Comparison of ENCODE assay signal across 16 cellular contexts in the genomic region with DNA sequence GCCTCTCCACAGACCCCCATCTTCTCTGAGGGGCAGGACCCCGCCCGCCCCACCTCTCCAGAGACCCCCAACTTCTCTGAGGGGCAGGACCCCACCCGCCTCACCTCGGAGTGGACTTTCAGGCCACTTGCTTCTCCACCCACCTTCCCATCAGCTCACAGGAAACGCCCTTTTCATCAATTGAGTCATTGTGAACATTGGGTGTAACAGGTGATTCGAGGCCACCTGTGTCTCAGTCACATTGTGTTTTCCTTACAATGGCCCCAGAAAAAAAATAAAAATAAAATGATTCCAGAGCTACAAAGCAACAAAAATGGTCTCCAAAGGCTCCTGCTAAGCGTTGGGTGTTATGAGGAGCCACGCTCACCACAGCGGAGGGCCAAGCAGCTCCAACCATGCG. TPM values are rescaled to one million over a fixed set of nuclear protein-coding genes. Genes with fewer than 3 reads are reported as not detected.
DNase-seq lines count a peak whose midpoint lies in the region; ATAC-seq and TF ChIP-seq lines count a peak whose summit lies in the region.
"Had no signal": no experiment of that assay in that cellular context is flagged by ENCODE, and none has a peak within 500 bp of the region (broad histone marks: within the 10 kb centered on the region; RNA-seq: fewer than 3 reads in every experiment).

No MANE protein-coding gene starts in this region.

- H3K4me3 ChIP-seq in left ventricle myocardium inferior (no peak overlapping the region), muscle layer of colon (ENCODE audit: low read depth in 1 of 2, low read length in 2 of 2) (no peak overlapping the region)
- H3K4me3 ChIP-seq: cardiac muscle cell had no signal

- TF ChIP-seq CTCF in left ventricle myocardium inferior (IDR thresholded peaks at IDR 0.05; ENCODE audit: borderline replicate concordance) = no peak
- no peak for TF ChIP-seq CTCF in type B pancreatic cell (conservative IDR thresholded peaks at IDR 0.05)

- H3K27me3 ChIP-seq in left ventricle myocardium inferior (ENCODE audit: low read depth) = no peaks in the 10 kb centered on the region
- no peaks in the 10 kb centered on the region for H3K27me3 ChIP-seq in muscle layer of colon (ENCODE audit: control insufficient read depth in 1 of 2, insufficient read depth in 2 of 2, low read length in 2 of 2)
- H3K27me3 ChIP-seq: cardiac muscle cell had no signal

- ATAC-seq in Right ventricle myocardium inferior = no peak

- H3K4me1 ChIP-seq in left ventricle myocardium inferior (peaks cover 70% of the 10 kb centered on the region), muscle layer of colon (ENCODE audit: insufficient read depth, low read length) (peaks cover 71% of the 10 kb centered on the region)

- H3K27ac Mint-ChIP-seq in activated T-helper 1 cell treated with anti-CD3 and anti-CD28 coated beads, Interleukin-12 subunit alpha, Interleukin-12 subunit beta, Interleukin-2, Interleukin-4 antibody, amounts not matched to agents 30 ng/mL and 10 ng/mL and 1 ng/mL, durations not matched to agents 14 hours and 24 hours and 36 hours = peak overlapping the region; percentile 79
- peak overlapping the region; percentile 66 for H3K27ac Mint-ChIP-seq in type B pancreatic cell

- H3K36me3 ChIP-seq in left ventricle myocardium inferior (peaks cover 57% of the 10 kb centered on the region), muscle layer of colon (ENCODE audit: insufficient read depth, low read length) (peaks cover 51% of the 10 kb centered on the region)

- peaks cover 38% of the 10 kb centered on the region for H3K36me3 Mint-ChIP-seq in activated T-helper 1 cell treated with anti-CD3 and anti-CD28 coated beads, Interleukin-12 subunit alpha, Interleukin-12 subunit beta, Interleukin-2, Interleukin-4 antibody, amounts not matched to agents 30 ng/mL and 10 ng/mL and 1 ng/mL, durations not matched to agents 14 hours and 24 hours and 36 hours (ENCODE audit: low read depth)
- H3K36me3 Mint-ChIP-seq in type B pancreatic cell = peaks cover 20% of the 10 kb centered on the region

- no peak overlapping the region for H3K9ac ChIP-seq in muscle layer of colon (ENCODE audit: low read length)
- H3K9ac ChIP-seq: SK-N-SH had no signal

- H3K27me3 Mint-ChIP-seq in activated T-helper 1 cell treated with anti-CD3 and anti-CD28 coated beads, Interleukin-12 subunit alpha, Interleukin-12 subunit beta, Interleukin-2, Interleukin-4 antibody, amounts not matched to agents 30 ng/mL and 10 ng/mL and 1 ng/mL, durations not matched to agents 14 hours and 24 hours and 36 hours (ENCODE audit: insufficient read depth) = no peaks in the 10 kb centered on the region
- H3K27me3 Mint-ChIP-seq in type B pancreatic cell = no peaks in the 10 kb centered on the region

- H3K4me1 Mint-ChIP-seq in activated T-helper 1 cell treated with anti-CD3 and anti-CD28 coated beads, Interleukin-12 subunit alpha, Interleukin-12 subunit beta, Interleukin-2, Interleukin-4 antibody, amounts not matched to agents 30 ng/mL and 10 ng/mL and 1 ng/mL, durations not matched to agents 14 hours and 24 hours and 36 hours (ENCODE audit: low read depth) = peaks cover 52% of the 10 kb centered on the region
- H3K4me1 Mint-ChIP-seq in type B pancreatic cell (ENCODE audit: unreplicated experiment) = peaks cover 11% of the 10 kb centered on the region

- H3K9me3 Mint-ChIP-seq in activated T-helper 1 cell treated with anti-CD3 and anti-CD28 coated beads, Interleukin-12 subunit alpha, Interleukin-12 subunit beta, Interleukin-2, Interleukin-4 antibody, amounts not matched to agents 30 ng/mL and 10 ng/mL and 1 ng/mL, durations not matched to agents 14 hours and 24 hours and 36 hours = no peaks in the 10 kb centered on the region
- no peaks in the 10 kb centered on the region for H3K9me3 Mint-ChIP-seq in type B pancreatic cell

- H3K9me3 ChIP-seq in left ventricle myocardium inferior (replicated peaks) (no peaks in the 10 kb centered on the region), muscle layer of colon (ENCODE audit: low read length) (no peaks in the 10 kb centered on the region)
- H3K9me3 ChIP-seq: SK-N-SH had no signal

- DNase-seq in left ventricle myocardium inferior (no peak), Right ventricle myocardium inferior (ENCODE audit: missing footprints) (no peak), type B pancreatic cell (ENCODE audit: extremely low spot score, unreplicated experiment) (no peak), NCI-H187 treated with DMSO at 0.1 percent for 48 hours (lab: John Stamatoyannopoulos, UW) (no peak), NCI-H2171 (lab: John Stamatoyannopoulos, UW) (no peak)
- no peak for DNase-seq in activated T-helper 1 cell treated with anti-CD3 and anti-CD28 coated beads, Interleukin-12 subunit alpha, Interleukin-12 subunit beta, Interleukin-2, Interleukin-4 antibody, amounts not matched to agents 30 ng/mL and 10 ng/mL and 1 ng/mL, durations not matched to agents 14 hours and 24 hours and 36 hours (ENCODE audit: low spot score)
- DNase-seq: effector CD4-positive, alpha-beta T cell; HCEC 1CT; midbrain; NCI-H1048; NCI-H748 treated with DMSO at 0.1 percent for 48 hours; nucleus accumbens; SK-N-SH; stimulated activated CD4-positive, alpha-beta T cell treated with anti-CD3 and anti-CD28 coated beads, Interleukin-4, amount 100 ng/mL, for 24 hours had no signal

- intact Hi-C loops in left ventricle myocardium inferior (cut with micrococcal nuclease) (no loop called here), Right ventricle myocardium inferior (cut with DNase I) (no loop called here)
- intact Hi-C loops in activated T-helper 1 cell treated with anti-CD3 and anti-CD28 coated beads, Interleukin-12 subunit alpha, Interleukin-12 subunit beta, Interleukin-2, Interleukin-4 antibody, amounts not matched to agents 30 ng/mL and 10 ng/mL and 1 ng/mL, durations not matched to agents 14 hours and 24 hours and 36 hours (cut with micrococcal nuclease) = no loop called here

- H3K27ac ChIP-seq in left ventricle myocardium inferior (replicated peaks) (peak overlapping the region; percentile 55), muscle layer of colon (ENCODE audit: low read depth, low read length) (peak overlapping the region; percentile 63)
- H3K27ac ChIP-seq: cardiac muscle cell had no signal

- no peak overlapping the region for H3K4me3 Mint-ChIP-seq in activated T-helper 1 cell treated with anti-CD3 and anti-CD28 coated beads, Interleukin-12 subunit alpha, Interleukin-12 subunit beta, Interleukin-2, Interleukin-4 antibody, amounts not matched to agents 30 ng/mL and 10 ng/mL and 1 ng/mL, durations not matched to agents 14 hours and 24 hours and 36 hours
- H3K4me3 Mint-ChIP-seq in type B pancreatic cell = no peak overlapping the region

RNA-seq across cellular contexts. Expression of a gene that starts 36.0 kb away (rescaled TPM):
- total RNA-seq in left ventricle myocardium inferior (14.9 TPM), Right ventricle myocardium inferior (17.5 TPM), type B pancreatic cell (ENCODE audit: low replicate concordance) (51.1 and 53.0 TPM in 2 replicates)
- total RNA-seq in activated T-helper 1 cell treated with anti-CD3 and anti-CD28 coated beads, Interleukin-12 subunit alpha, Interleukin-12 subunit beta, Interleukin-2, Interleukin-4 antibody, amounts not matched to agents 30 ng/mL and 10 ng/mL and 1 ng/mL, durations not matched to agents 14 hours and 24 hours and 36 hours = 45.5 and 46.8 TPM in 2 replicates
